ENCODE assay signal across 1 cellular context in the genomic region with DNA sequence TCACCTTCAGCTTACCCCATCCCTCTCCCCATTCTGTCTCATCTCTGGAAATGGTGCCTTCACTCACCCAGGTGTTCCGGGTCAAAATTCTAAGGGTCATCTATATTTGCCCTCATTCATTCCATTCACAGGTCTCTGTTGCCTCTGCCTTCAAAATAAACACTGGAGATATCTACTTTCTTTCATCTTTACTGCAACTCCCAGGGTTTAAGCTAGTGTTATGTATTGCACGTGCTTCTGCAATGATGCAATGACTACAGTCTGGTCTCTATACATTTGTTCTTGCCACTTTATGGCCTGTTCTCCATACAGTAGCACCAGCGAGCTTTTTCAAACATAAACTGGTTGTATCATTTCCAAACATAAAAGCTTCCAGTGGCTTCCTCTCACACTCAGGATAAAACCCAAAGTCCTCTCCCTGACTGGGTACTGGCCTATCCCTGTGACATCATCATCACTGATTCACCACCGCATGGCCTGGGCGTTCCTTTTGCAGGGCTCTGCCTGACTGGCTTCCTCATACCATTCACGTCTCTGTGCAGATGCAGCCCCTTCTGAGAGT.
TF ChIP-seq lines count a peak whose summit lies in the region.

No MANE protein-coding gene starts in this region.

TF ChIP-seq in HepG2, 621 proteins besides CTCF, POLR2A, EP300 and RAD21 (continued from another document and continues in another):
- peak; percentile 78; the same call in 1 of the 2 replicates for TF ChIP-seq HOXA5 (CRISPR knock-in tag; IDR thresholded peaks at IDR 0.05)
- no peak for TF ChIP-seq HOXA7 (CRISPR knock-in tag; IDR thresholded peaks at IDR 0.05)
- no peak for TF ChIP-seq ELF4 (CRISPR knock-in tag; IDR thresholded peaks at IDR 0.05; ENCODE audit: borderline replicate concordance)
- TF ChIP-seq HNRNPLL (IDR thresholded peaks at IDR 0.05; ENCODE audit: low read depth, low read length, poor library complexity, severe bottlenecking), result no peak
- no peak for TF ChIP-seq ZNF335 (CRISPR knock-in tag; IDR thresholded peaks at IDR 0.05)
- no peak for TF ChIP-seq RFX1 (IDR thresholded peaks at IDR 0.05)
- TF ChIP-seq GABPB1 (CRISPR knock-in tag; IDR thresholded peaks at IDR 0.05), result no peak
- no peak for TF ChIP-seq SPEN (CRISPR knock-in tag; IDR thresholded peaks at IDR 0.05; ENCODE audit: low read depth)
- TF ChIP-seq TSC22D2 (CRISPR knock-in tag; IDR thresholded peaks at IDR 0.05; ENCODE audit: borderline replicate concordance), result no peak; the same call in 1 of the 2 replicates
- TF ChIP-seq MTF2 (CRISPR knock-in tag; IDR thresholded peaks at IDR 0.05; ENCODE audit: borderline replicate concordance), result no peak
- peak; percentile 83; the same call in 1 of the 2 replicates for TF ChIP-seq ZNF780A (CRISPR knock-in tag; IDR thresholded peaks at IDR 0.05)
- peak; percentile 95 for TF ChIP-seq FOXA1 (IDR thresholded peaks at IDR 0.05)
- peak; percentile 98 for TF ChIP-seq FOXA1 (CRISPR knock-in tag; IDR thresholded peaks at IDR 0.05)
- TF ChIP-seq CREB3 (CRISPR knock-in tag; IDR thresholded peaks at IDR 0.05), result no peak
- TF ChIP-seq TARDBP (CRISPR knock-in tag; IDR thresholded peaks at IDR 0.05), result peak; percentile 94
- TF ChIP-seq, protein P1, sequence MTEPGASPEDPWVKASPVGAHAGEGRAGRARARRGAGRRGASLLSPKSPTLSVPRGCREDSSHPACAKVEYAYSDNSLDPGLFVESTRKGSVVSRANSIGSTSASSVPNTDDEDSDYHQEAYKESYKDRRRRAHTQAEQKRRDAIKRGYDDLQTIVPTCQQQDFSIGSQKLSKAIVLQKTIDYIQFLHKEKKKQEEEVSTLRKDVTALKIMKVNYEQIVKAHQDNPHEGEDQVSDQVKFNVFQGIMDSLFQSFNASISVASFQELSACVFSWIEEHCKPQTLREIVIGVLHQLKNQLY (CRISPR knock-in tag; IDR thresholded peaks at IDR 0.05), result peak; percentile 97
- peak; percentile 15 to 40; a peak in 1 of 4 replicates for TF ChIP-seq HMGXB4 (CRISPR knock-in tag; IDR thresholded peaks at IDR 0.05; ENCODE audit: borderline replicate concordance in 1 of 2, low read depth in 1 of 2)
- TF ChIP-seq ZFX (CRISPR knock-in tag; IDR thresholded peaks at IDR 0.05; ENCODE audit: low read depth), result peak; percentile 31; the same call in 1 of the 2 replicates
- TF ChIP-seq ZNF33B (CRISPR knock-in tag; IDR thresholded peaks at IDR 0.05), result peak; percentile 84; the same call in 1 of the 2 replicates
- peak; percentile 97 for TF ChIP-seq HMG20A (CRISPR knock-in tag; IDR thresholded peaks at IDR 0.05; ENCODE audit: borderline replicate concordance)
- TF ChIP-seq ZNF598 (CRISPR knock-in tag; IDR thresholded peaks at IDR 0.05; ENCODE audit: borderline replicate concordance), result no peak
- TF ChIP-seq, protein P2, sequence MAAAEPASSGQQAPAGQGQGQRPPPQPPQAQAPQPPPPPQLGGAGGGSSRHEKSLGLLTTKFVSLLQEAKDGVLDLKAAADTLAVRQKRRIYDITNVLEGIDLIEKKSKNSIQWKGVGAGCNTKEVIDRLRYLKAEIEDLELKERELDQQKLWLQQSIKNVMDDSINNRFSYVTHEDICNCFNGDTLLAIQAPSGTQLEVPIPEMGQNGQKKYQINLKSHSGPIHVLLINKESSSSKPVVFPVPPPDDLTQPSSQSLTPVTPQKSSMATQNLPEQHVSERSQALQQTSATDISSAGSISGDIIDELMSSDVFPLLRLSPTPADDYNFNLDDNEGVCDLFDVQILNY (CRISPR knock-in tag; conservative IDR thresholded peaks at IDR 0.05), result no peak
- TF ChIP-seq ERF (CRISPR knock-in tag; IDR thresholded peaks at IDR 0.05), result peak; percentile 59; the same call in 1 of the 2 replicates
- no peak for TF ChIP-seq DR1 (CRISPR knock-in tag; IDR thresholded peaks at IDR 0.05)
- 0 out of 2 replicates have a peak, but pooled peaks have one; percentile 68 for TF ChIP-seq ZBTB3 (CRISPR knock-in tag; IDR thresholded peaks at IDR 0.05; ENCODE audit: borderline replicate concordance, low read depth)
- no peak for TF ChIP-seq HNRNPK (IDR thresholded peaks at IDR 0.05; ENCODE audit: low read depth, low read length, poor library complexity, severe bottlenecking)
- TF ChIP-seq ZNF382 (CRISPR knock-in tag; IDR thresholded peaks at IDR 0.05; ENCODE audit: borderline replicate concordance), result no peak
- TF ChIP-seq LRRFIP1 (CRISPR knock-in tag; conservative IDR thresholded peaks at IDR 0.05), result no peak
- TF ChIP-seq, protein P3, sequence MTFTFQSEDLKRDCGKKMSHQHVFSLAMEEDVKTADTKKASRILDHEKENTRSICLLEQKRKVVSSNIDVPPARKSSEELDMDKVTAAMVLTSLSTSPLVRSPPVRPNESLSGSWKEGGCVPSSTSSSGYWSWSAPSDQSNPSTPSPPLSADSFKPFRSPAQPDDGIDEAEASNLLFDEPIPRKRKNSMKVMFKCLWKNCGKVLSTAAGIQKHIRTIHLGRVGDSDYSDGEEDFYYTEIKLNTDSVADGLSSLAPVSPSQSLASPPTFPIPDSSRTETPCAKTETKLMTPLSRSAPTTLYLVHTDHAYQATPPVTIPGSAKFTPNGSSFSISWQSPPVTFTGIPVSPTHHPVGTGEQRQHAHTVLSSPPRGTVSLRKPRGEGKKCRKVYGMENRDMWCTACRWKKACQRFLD (CRISPR knock-in tag; IDR thresholded peaks at IDR 0.05; ENCODE audit: borderline replicate concordance), result no peak
- TF ChIP-seq ZNF75D (CRISPR knock-in tag; IDR thresholded peaks at IDR 0.05; ENCODE audit: borderline replicate concordance), result no peak
- peak; percentile 88 to 98 for TF ChIP-seq NR2F1 (CRISPR knock-in tag; IDR thresholded peaks at IDR 0.05)
- no peak for TF ChIP-seq ATM (IDR thresholded peaks at IDR 0.05; ENCODE audit: borderline replicate concordance)
- TF ChIP-seq KLF15 (CRISPR knock-in tag; IDR thresholded peaks at IDR 0.05; ENCODE audit: borderline replicate concordance), result no peak
- TF ChIP-seq ZBTB7A (CRISPR knock-in tag; IDR thresholded peaks at IDR 0.05), result no peak
- no peak for TF ChIP-seq ATAD3A (CRISPR knock-in tag; IDR thresholded peaks at IDR 0.05)
- no peak for TF ChIP-seq TBP (CRISPR knock-in tag; IDR thresholded peaks at IDR 0.05)
- no peak for TF ChIP-seq SP2 (CRISPR knock-in tag; IDR thresholded peaks at IDR 0.05)
- no peak for TF ChIP-seq ZNF616 (CRISPR knock-in tag; IDR thresholded peaks at IDR 0.05; ENCODE audit: low read depth)
- TF ChIP-seq ZNF18 (CRISPR knock-in tag; IDR thresholded peaks at IDR 0.05; ENCODE audit: insufficient replicate concordance), result no peak
- peak; percentile 89 for TF ChIP-seq RXRB (CRISPR knock-in tag; IDR thresholded peaks at IDR 0.05; ENCODE audit: borderline replicate concordance)
- TF ChIP-seq SRY (CRISPR knock-in tag; IDR thresholded peaks at IDR 0.05), result no peak
- TF ChIP-seq ISX (CRISPR knock-in tag; conservative IDR thresholded peaks at IDR 0.05), result no peak
- peak; percentile 30; the same call in 1 of the 2 replicates for TF ChIP-seq ZNF574 (CRISPR knock-in tag; IDR thresholded peaks at IDR 0.05)
- TF ChIP-seq POGZ (CRISPR knock-in tag; IDR thresholded peaks at IDR 0.05), result peak; percentile 72
- peak; percentile 53; the same call in 1 of the 2 replicates for TF ChIP-seq CHD4 (IDR thresholded peaks at IDR 0.05; ENCODE audit: borderline replicate concordance, low read length)
- no peak for TF ChIP-seq MXD1 (CRISPR knock-in tag; IDR thresholded peaks at IDR 0.05)
- no peak for TF ChIP-seq ZNF558 (CRISPR knock-in tag; IDR thresholded peaks at IDR 0.05; ENCODE audit: borderline replicate concordance)
- TF ChIP-seq ZBTB14 (CRISPR knock-in tag; IDR thresholded peaks at IDR 0.05), result no peak
- peak; percentile 80; the same call in 1 of the 2 replicates for TF ChIP-seq ZNF614 (CRISPR knock-in tag; IDR thresholded peaks at IDR 0.05; ENCODE audit: borderline replicate concordance)
